Comparison of ENCODE assay signal across 23 cellular contexts in genomic region chr3:186275436-186275835, GRCh38.
A peak's percentile ranks its signal among the peaks of the same experiment; 100 is the strongest.
DNase-seq lines count a peak whose midpoint lies in the region; ATAC-seq and TF ChIP-seq lines count a peak whose summit lies in the region.
"Had no signal": no experiment of that assay in that cellular context is flagged by ENCODE, and none has a peak within 500 bp of the region (broad histone marks: within the 10 kb centered on the region; RNA-seq: fewer than 3 reads in every experiment).

No MANE protein-coding gene starts in this region.

- DNase-seq in activated CD8-positive, alpha-beta memory T cell treated with anti-CD3 and anti-CD28 coated beads for 24 hours, result peak; percentile 26
- no peak for DNase-seq in activated CD8-positive, alpha-beta memory T cell treated with anti-CD3 and anti-CD28 coated beads, Interleukin-2, amount 10 ng/mL, durations not matched to agents 7 days and 5 days
- DNase-seq in AG08395 (ENCODE audit: low spot score) (no peak), hepatocyte (ENCODE audit: low spot score) (no peak)
- DNase-seq: BE2C; C1 segment of cervical spinal cord; CD4-positive, alpha-beta memory T cell; CD4-positive, CD25-positive, alpha-beta regulatory T cell; CD8-positive, alpha-beta memory T cell; COR-L47; DMS 273 treated with DMSO at 0.1 percent for 48 hours; DMS153; DMS53; DMS79; DND-41; EL; GDM1 had no signal

- no peak for TF ChIP-seq EP300 in gastroesophageal sphincter (IDR thresholded peaks at IDR 0.05)

- TF ChIP-seq CTCF in gastroesophageal sphincter (IDR thresholded peaks at IDR 0.05) (no peak), hepatocyte (IDR thresholded peaks at IDR 0.05; ENCODE audit: poor library complexity) (no peak)

- H3K27me3 ChIP-seq in gastroesophageal sphincter (no peaks in the 10 kb centered on the region), hepatocyte (peaks cover 4% of the 10 kb centered on the region)
- H3K27me3 ChIP-seq: BE2C, BLaER1 had no signal

- H3K4me1 Mint-ChIP-seq in activated CD8-positive, alpha-beta memory T cell treated with anti-CD3 and anti-CD28 coated beads, Interleukin-2, amount 10 ng/mL, durations not matched to agents 7 days and 5 days, result no peaks in the 10 kb centered on the region
- H3K4me1 Mint-ChIP-seq: CD14-positive monocyte; CD4-positive, alpha-beta memory T cell; CD4-positive, CD25-positive, alpha-beta regulatory T cell; CD8-positive, alpha-beta memory T cell had no signal

- H3K36me3 ChIP-seq in gastroesophageal sphincter (peaks cover 0 to 80% of the 10 kb centered on the region in 2 donors), hepatocyte (replicated peaks; ENCODE audit: insufficient read depth, low read depth) (no peaks in the 10 kb centered on the region)
- H3K36me3 ChIP-seq: BE2C, BLaER1 had no signal

- WGBS in gastroesophageal sphincter (ENCODE audit: low coverage in 1 of 2), 2 donors, result 86 to 100% methylated on average over 4 to 5 of the region's 5 CpGs
- 91% methylated on average over 5 of the region's 5 CpGs for WGBS in hepatocyte (ENCODE audit: low lambda C conversion rate, missing lambda C conversion rate)

- no peak overlapping the region for H3K4me3 Mint-ChIP-seq in activated CD8-positive, alpha-beta memory T cell treated with anti-CD3 and anti-CD28 coated beads, Interleukin-2, amount 10 ng/mL, durations not matched to agents 7 days and 5 days
- H3K4me3 Mint-ChIP-seq: CD14-positive monocyte; CD4-positive, alpha-beta memory T cell; CD4-positive, CD25-positive, alpha-beta regulatory T cell; CD8-positive, alpha-beta memory T cell had no signal

- no peaks in the 10 kb centered on the region for H3K36me3 Mint-ChIP-seq in activated CD8-positive, alpha-beta memory T cell treated with anti-CD3 and anti-CD28 coated beads, Interleukin-2, amount 10 ng/mL, durations not matched to agents 7 days and 5 days
- H3K36me3 Mint-ChIP-seq: CD4-positive, alpha-beta memory T cell; CD4-positive, CD25-positive, alpha-beta regulatory T cell; CD8-positive, alpha-beta memory T cell had no signal

- CTCF ChIA-PET in activated CD8-positive, alpha-beta memory T cell treated with anti-CD3 and anti-CD28 coated beads, Interleukin-2, amount 10 ng/mL, durations not matched to agents 7 days and 5 days (lab: Charles Lee), result no interaction called here

- no peaks in the 10 kb centered on the region for H3K9me2 ChIP-seq in hepatocyte (replicated peaks; ENCODE audit: insufficient read depth)

- H3K4me2 ChIP-seq in hepatocyte, result no peak overlapping the region
- H3K4me2 ChIP-seq: A549, BLaER1 had no signal

- H3K9me3 Mint-ChIP-seq in activated CD8-positive, alpha-beta memory T cell treated with anti-CD3 and anti-CD28 coated beads, Interleukin-2, amount 10 ng/mL, durations not matched to agents 7 days and 5 days (ENCODE audit: low read depth), result no peaks in the 10 kb centered on the region
- H3K9me3 Mint-ChIP-seq: CD14-positive monocyte; CD4-positive, alpha-beta memory T cell; CD8-positive, alpha-beta memory T cell had no signal

- H3K4me1 ChIP-seq in gastroesophageal sphincter (peaks cover 0 to 4% (median 0%) of the 10 kb centered on the region in 3 donors), hepatocyte (ENCODE audit: insufficient read depth) (no peaks in the 10 kb centered on the region)
- H3K4me1 ChIP-seq: A549 had no signal

- H3K27ac ChIP-seq in gastroesophageal sphincter (peak overlapping the region in 3 of 4 donors; percentile 38 to 44 (median 42)), hepatocyte (no peak overlapping the region)
- H3K27ac ChIP-seq: 22Rv1, A549, BLaER1 had no signal

- H3K79me2 ChIP-seq in hepatocyte, result no peaks in the 10 kb centered on the region

- TF ChIP-seq POLR2A in gastroesophageal sphincter (IDR thresholded peaks at IDR 0.05), result no peak

- no peak overlapping the region for H2AFZ ChIP-seq in hepatocyte

- peaks cover 16% of the 10 kb centered on the region for H3K27me3 Mint-ChIP-seq in activated CD8-positive, alpha-beta memory T cell treated with anti-CD3 and anti-CD28 coated beads, Interleukin-2, amount 10 ng/mL, durations not matched to agents 7 days and 5 days

- no peak for ATAC-seq in activated CD8-positive, alpha-beta memory T cell treated with anti-CD3 and anti-CD28 coated beads, Interleukin-2, amount 10 ng/mL, durations not matched to agents 7 days and 5 days
- ATAC-seq in gastroesophageal sphincter, result no peak
- ATAC-seq: A549, GM12878 had no signal

- H3K27ac Mint-ChIP-seq in activated CD8-positive, alpha-beta memory T cell treated with anti-CD3 and anti-CD28 coated beads, Interleukin-2, amount 10 ng/mL, durations not matched to agents 7 days and 5 days, result no peak overlapping the region
- H3K27ac Mint-ChIP-seq: CD14-positive monocyte; CD4-positive, alpha-beta memory T cell; CD4-positive, CD25-positive, alpha-beta regulatory T cell; CD8-positive, alpha-beta memory T cell had no signal

- no peaks in the 10 kb centered on the region for H4K20me1 ChIP-seq in hepatocyte (ENCODE audit: insufficient read depth, poor library complexity, severe bottlenecking)
- H4K20me1 ChIP-seq: BLaER1 had no signal

- H3K9me3 ChIP-seq in gastroesophageal sphincter (no peaks in the 10 kb centered on the region), hepatocyte (ENCODE audit: low read depth) (no peaks in the 10 kb centered on the region)
- H3K9me3 ChIP-seq: A549, BE2C, BLaER1 had no signal

- H3K4me3 ChIP-seq in gastroesophageal sphincter, result no peak overlapping the region
- no peak overlapping the region for H3K4me3 ChIP-seq in hepatocyte
- H3K4me3 ChIP-seq: A549, BLaER1, GM12878 had no signal
